In genomic region chr9:135032868-135033460, GRCh38 we compare ENCODE assay signal across 16 cellular contexts. TPM values are rescaled to one million over a fixed set of nuclear protein-coding genes. Genes with fewer than 3 reads are reported as not detected.
"Had no signal": no experiment of that assay in that cellular context is flagged by ENCODE, and none has a peak within 500 bp of the region (broad histone marks: within the 10 kb centered on the region; RNA-seq: fewer than 3 reads in every experiment).

No MANE protein-coding gene starts in this region.

- H3K27me3 ChIP-seq: adrenal gland, hepatocyte had no signal

- H3K4me3 Mint-ChIP-seq: activated T-cell treated with anti-CD3 and anti-CD28 coated beads, Interleukin-2, amount 50 U/mL, for 4 hours; naive thymus-derived CD8-positive, alpha-beta T cell; stimulated activated naive CD8-positive, alpha-beta T cell treated with anti-CD3 and anti-CD28 coated beads, Interleukin-15, amount 100 ng/mL, for 72 hours had no signal

- H3K27ac ChIP-seq: adrenal gland, epithelial cell of prostate, hepatocyte, thoracic aorta had no signal

- H3K36me3 ChIP-seq: adrenal gland, thoracic aorta had no signal

- H3K4me3 ChIP-seq: adrenal gland, hepatocyte, thoracic aorta had no signal

- H3K4me2 ChIP-seq: hepatocyte had no signal

- H3K4me1 ChIP-seq: adrenal gland had no signal

- H2AFZ ChIP-seq: hepatocyte had no signal

- DNase-seq: activated CD4-positive, alpha-beta T cell treated with anti-CD3 and anti-CD28 coated beads, Interleukin-2, amount 50 U/mL, for 4 hours; activated CD4-positive, CD25-positive, alpha-beta regulatory T cell treated with anti-CD3 and anti-CD28 coated beads, Interleukin-2, amount 50 U/mL, for 72 hours; activated naive CD4-positive, alpha-beta T cell treated with Interleukin-2 at 50 U/mL for 16 hours; activated T-cell treated with anti-CD3 and anti-CD28 coated beads, Interleukin-2, amount 50 U/mL, for 4 hours; caudate nucleus; cortex of kidney; effector memory CD4-positive, alpha-beta T cell; naive thymus-derived CD8-positive, alpha-beta T cell; occipital lobe; stimulated activated CD4-positive, alpha-beta T cell treated with anti-CD3 and anti-CD28 coated beads, Interleukin-4, amount 100 ng/mL, for 4 hours; stimulated activated naive CD8-positive, alpha-beta T cell treated with anti-CD3 and anti-CD28 coated beads, Interleukin-15, amount 100 ng/mL, for 72 hours; T-helper 9 cell had no signal

- H3K9me3 Mint-ChIP-seq: activated T-cell treated with anti-CD3 and anti-CD28 coated beads, Interleukin-2, amount 50 U/mL, for 4 hours; naive thymus-derived CD8-positive, alpha-beta T cell; stimulated activated naive CD8-positive, alpha-beta T cell treated with anti-CD3 and anti-CD28 coated beads, Interleukin-15, amount 100 ng/mL, for 72 hours had no signal

- ATAC-seq: activated T-cell treated with anti-CD3 and anti-CD28 coated beads, Interleukin-2, amount 50 U/mL, for 4 hours; naive thymus-derived CD8-positive, alpha-beta T cell had no signal

- H3K36me3 Mint-ChIP-seq: naive thymus-derived CD8-positive, alpha-beta T cell had no signal

- H3K9me3 ChIP-seq: adrenal gland, thoracic aorta had no signal

- H3K4me1 Mint-ChIP-seq: naive thymus-derived CD8-positive, alpha-beta T cell; stimulated activated naive CD8-positive, alpha-beta T cell treated with anti-CD3 and anti-CD28 coated beads, Interleukin-15, amount 100 ng/mL, for 72 hours had no signal

- H3K79me2 ChIP-seq: hepatocyte had no signal

- H3K27ac Mint-ChIP-seq: naive thymus-derived CD8-positive, alpha-beta T cell had no signal

RNA-seq across cellular contexts. Expression of gene OLFM1, which starts 54.5 kb away (rescaled TPM):
- total RNA-seq: naive thymus-derived CD8-positive, alpha-beta T cell had no signal
